ENCODE assay signal across 15 cellular contexts in the genomic region with DNA sequence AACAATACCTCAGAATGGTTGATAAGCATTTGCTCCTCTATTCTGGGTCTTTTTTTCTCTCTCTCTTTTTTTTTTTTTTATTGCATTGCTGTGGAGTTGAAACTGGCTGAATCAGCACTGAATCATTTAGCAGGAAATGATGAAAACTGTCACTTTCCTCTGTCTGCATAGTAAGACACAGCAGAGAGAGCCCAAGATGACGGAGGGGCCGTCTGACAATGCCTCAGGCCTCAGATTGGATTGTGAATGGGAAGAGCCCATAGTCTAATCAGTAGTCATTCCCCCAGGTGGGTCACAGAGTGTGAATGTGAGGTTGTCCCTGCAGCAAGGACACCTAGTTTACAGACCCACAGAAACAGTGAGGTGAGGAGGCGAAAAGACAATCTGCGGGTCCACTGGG.
DNase-seq lines count a peak whose midpoint lies in the region; ATAC-seq and TF ChIP-seq lines count a peak whose summit lies in the region.
"Had no signal": no experiment of that assay in that cellular context is flagged by ENCODE, and none has a peak within 500 bp of the region (broad histone marks: within the 10 kb centered on the region; RNA-seq: fewer than 3 reads in every experiment).

No MANE protein-coding gene starts in this region.

- H3K9me3 Mint-ChIP-seq in activated naive CD4-positive, alpha-beta T cell treated with anti-CD3 and anti-CD28 coated beads for 36 hours = peaks cover under 1% of the 10 kb centered on the region

- peak overlapping the region; percentile 55 for H3K4me2 ChIP-seq in smooth muscle cell
- H3K4me2 ChIP-seq: PC-9 had no signal

- peak overlapping the region; percentile 24 for H3K9ac ChIP-seq in smooth muscle cell (ENCODE audit: low read depth)

- no peak overlapping the region for H3K4me3 Mint-ChIP-seq in activated naive CD4-positive, alpha-beta T cell treated with anti-CD3 and anti-CD28 coated beads for 36 hours

- CTCF ChIA-PET in activated naive CD4-positive, alpha-beta T cell treated with anti-CD3 and anti-CD28 coated beads for 36 hours (lab: Charles Lee) = no interaction called here

- no peaks in the 10 kb centered on the region for H3K4me1 Mint-ChIP-seq in activated naive CD4-positive, alpha-beta T cell treated with anti-CD3 and anti-CD28 coated beads for 36 hours (ENCODE audit: low read depth)

- no peak for TF ChIP-seq CTCF in smooth muscle cell (IDR thresholded peaks at IDR 0.05; ENCODE audit: borderline replicate concordance, insufficient read depth, poor library complexity, severe bottlenecking)
- no peak for TF ChIP-seq CTCF in GM20000 (IDR thresholded peaks at IDR 0.05; ENCODE audit: extremely low read depth, missing control alignments)
- no peak for TF ChIP-seq CTCF in transverse colon (IDR thresholded peaks at IDR 0.05)

- H3K27ac Mint-ChIP-seq in activated naive CD4-positive, alpha-beta T cell treated with anti-CD3 and anti-CD28 coated beads for 36 hours = no peak overlapping the region

- H3K36me3 ChIP-seq in smooth muscle cell (ENCODE audit: low read depth) (peaks cover under 1% of the 10 kb centered on the region), transverse colon (no peaks in the 10 kb centered on the region)

- H4K20me1 ChIP-seq in smooth muscle cell (ENCODE audit: low read depth) = no peaks in the 10 kb centered on the region

- no peak for TF ChIP-seq POLR2A in transverse colon (IDR thresholded peaks at IDR 0.05)

- TF ChIP-seq EP300 in transverse colon (IDR thresholded peaks at IDR 0.05; ENCODE audit: low read depth) = no peak

- no peaks in the 10 kb centered on the region for H3K9me3 ChIP-seq in smooth muscle cell (replicated peaks; ENCODE audit: low read depth)
- no peaks in the 10 kb centered on the region for H3K9me3 ChIP-seq in transverse colon

- in situ Hi-C loops in transverse colon (cut with MboI; ENCODE audit: low pct_ligation_motif_present in 1 of 4, low pct_unique_long_range_greater_than_20kb in 1 of 4, low sequenced_read_pairs in 3 of 4) = no loop called here

- H3K4me3 ChIP-seq in smooth muscle cell (no peak overlapping the region), transverse colon (no peak overlapping the region)
- H3K4me3 ChIP-seq: GM12878, PC-9 had no signal

- H3K27me3 Mint-ChIP-seq in activated naive CD4-positive, alpha-beta T cell treated with anti-CD3 and anti-CD28 coated beads for 36 hours (ENCODE audit: low read depth) = peaks cover 6% of the 10 kb centered on the region

- 51% methylated on average over 4 of the region's 4 CpGs for WGBS in smooth muscle cell (ENCODE audit: low lambda C conversion rate)
- WGBS in transverse colon (ENCODE audit: low coverage in 1 of 2), 2 donors = 78 to 80% methylated on average over 1 to 4 of the region's 4 CpGs

- H3K4me1 ChIP-seq in smooth muscle cell (ENCODE audit: low read depth) = peaks cover 35% of the 10 kb centered on the region
- no peaks in the 10 kb centered on the region for H3K4me1 ChIP-seq in transverse colon

- no peaks in the 10 kb centered on the region for H3K79me2 ChIP-seq in smooth muscle cell (ENCODE audit: low read depth)

- peak overlapping the region; percentile 12 for H2AFZ ChIP-seq in smooth muscle cell (ENCODE audit: low read depth)
- H2AFZ ChIP-seq: PC-9 had no signal

- intact Hi-C loops in activated naive CD4-positive, alpha-beta T cell treated with anti-CD3 and anti-CD28 coated beads for 36 hours (cut with micrococcal nuclease) = no loop called here
- intact Hi-C loops in transverse colon (cut with DNase I; ENCODE audit: low total_unique reads) = no loop called here

- no peaks in the 10 kb centered on the region for H3K36me3 Mint-ChIP-seq in activated naive CD4-positive, alpha-beta T cell treated with anti-CD3 and anti-CD28 coated beads for 36 hours (ENCODE audit: low read depth)

- ATAC-seq in esophagus mucosa = peak; percentile 35
- no peak for ATAC-seq in HG03571 (IDR thresholded peaks at IDR 0.05; ENCODE audit: unreplicated experiment)
- ATAC-seq: GM12878 had no signal

- no peaks in the 10 kb centered on the region for H3K27me3 ChIP-seq in smooth muscle cell (ENCODE audit: low read depth)
- no peaks in the 10 kb centered on the region for H3K27me3 ChIP-seq in transverse colon

- H3K27ac ChIP-seq in smooth muscle cell (ENCODE audit: low read depth) (peak overlapping the region; percentile 81), transverse colon (no peak overlapping the region)
- H3K27ac ChIP-seq: HL-60, PC-9 had no signal

- peaks cover 8% of the 10 kb centered on the region for H3F3A ChIP-seq in smooth muscle cell (ENCODE audit: low read depth)

- peak; percentile 44 for DNase-seq in activated naive CD4-positive, alpha-beta T cell treated with anti-CD3 and anti-CD28 coated beads for 36 hours
- no peak for DNase-seq in activated naive CD4-positive, alpha-beta T cell treated with anti-CD3 and anti-CD28 coated beads, Interleukin-2, amount 50 U/mL, for 16 hours
- DNase-seq in RPMI7951 (ENCODE audit: low read depth) (peak; percentile 59), smooth muscle cell (lab: John Stamatoyannopoulos, UW; ENCODE audit: unreplicated experiment) (no peak), GM20000 (ENCODE audit: low spot score) (no peak), transverse colon (no peak)
- DNase-seq: activated CD4-positive, alpha-beta T cell treated with anti-CD3 and anti-CD28 coated beads, Interleukin-2, amount 50 U/mL, for 1 hour; activated naive CD4-positive, alpha-beta T cell; MV-4-11; NCI-H2227 treated with DMSO at 0.1 percent for 48 hours; PC-9 had no signal

Comparison
In these comparisons a context has a peak if more than half of its experiments do, and no peak if none do; other contexts are left out.
1. DNase-seq: peak in activated naive CD4-positive, alpha-beta T cell treated with anti-CD3 and anti-CD28 coated beads for 36 hours (single experiment) and RPMI7951 (single experiment); none in activated naive CD4-positive, alpha-beta T cell treated with anti-CD3 and anti-CD28 coated beads, Interleukin-2, amount 50 U/mL, for 16 hours (single experiment), smooth muscle cell (single experiment), GM20000 (single experiment) and transverse colon (single experiment).